16 cellular contexts compared by ENCODE assay signal in the genomic region with DNA sequence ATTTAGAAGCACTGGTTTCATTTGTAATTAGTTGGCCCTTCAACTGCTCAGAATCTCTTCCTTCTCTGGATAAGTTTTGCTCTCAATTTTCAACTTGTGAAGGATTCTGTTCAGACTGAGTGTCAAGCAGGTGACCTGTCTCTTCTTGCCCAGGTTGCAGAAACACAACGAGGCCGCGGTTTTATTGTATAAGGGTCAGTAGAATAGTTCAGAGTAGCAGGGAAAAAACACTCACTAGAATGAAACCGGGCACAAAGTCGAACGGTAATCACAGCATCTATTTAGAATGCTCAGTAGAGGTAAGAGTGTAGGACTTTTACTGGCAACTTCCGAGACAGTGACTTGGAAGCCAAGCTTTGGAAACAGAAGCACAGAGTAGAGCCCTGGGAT. TPM values are rescaled to one million over a fixed set of nuclear protein-coding genes. Genes with fewer than 3 reads are reported as not detected.
A peak's percentile ranks its signal among the peaks of the same experiment; 100 is the strongest.
DNase-seq lines count a peak whose midpoint lies in the region; ATAC-seq, FAIRE-seq and TF ChIP-seq lines count a peak whose summit lies in the region.
"Had no signal": no experiment of that assay in that cellular context is flagged by ENCODE, and none has a peak within 500 bp of the region (broad histone marks: within the 10 kb centered on the region; RNA-seq: fewer than 3 reads in every experiment).

No MANE protein-coding gene starts in this region.

- H3K79me2 ChIP-seq in GM23338 (replicated peaks; ENCODE audit: insufficient read depth): no peaks in the 10 kb centered on the region

- peak overlapping the region; percentile 87 for H2AFZ ChIP-seq in GM23338

- H3K9me2 ChIP-seq in GM23338 (ENCODE audit: insufficient read depth): no peaks in the 10 kb centered on the region; the same call in 1 of the 2 replicates

- no peak overlapping the region for H3K4me2 ChIP-seq in GM23338
- H3K4me2 ChIP-seq: BLaER1 had no signal

- FAIRE-seq in GM12892 (lab: Jason Lieb, UNC): no peak
- FAIRE-seq: GM18507 had no signal

- H3K36me3 Mint-ChIP-seq in GM23338 (ENCODE audit: low read depth): no peaks in the 10 kb centered on the region; the same call in 2 of the 3 replicates
- no peaks in the 10 kb centered on the region for H3K36me3 Mint-ChIP-seq in dendritic cell treated with granulocyte-macrophage colony-stimulating factor and Interleukin-4, amounts not matched to agents 40 ng/mL and 50 ng/mL, for 4 days (ENCODE audit: low read depth)
- no peaks in the 10 kb centered on the region for H3K36me3 Mint-ChIP-seq in activated CD8-positive, alpha-beta T cell treated with anti-CD3 and anti-CD28 coated beads, Interleukin-2, amount 10 ng/mL, durations not matched to agents 7 days and 5 days (ENCODE audit: low read depth)
- H3K36me3 Mint-ChIP-seq: CD4-positive, CD25-positive, alpha-beta regulatory T cell had no signal

- no peaks in the 10 kb centered on the region for H4K20me1 ChIP-seq in GM23338 (replicated peaks; ENCODE audit: insufficient read depth)
- H4K20me1 ChIP-seq: BLaER1 had no signal

- POLR2A ChIA-PET in activated CD8-positive, alpha-beta T cell treated with anti-CD3 and anti-CD28 coated beads, Interleukin-2, amount 10 ng/mL, durations not matched to agents 7 days and 5 days (lab: Charles Lee): no interaction called here

- intact Hi-C loops in heart left ventricle (cut with DNase I): loop anchor here in 1 of 10 donors (2.0 kb wide), 1 partner anchor 31 kb away; no protein-coding TSS in a partner anchor
- intact Hi-C loops in left cardiac atrium (cut with DNase I): no loop called here
- intact Hi-C loops in dendritic cell treated with granulocyte-macrophage colony-stimulating factor and Interleukin-4, amounts not matched to agents 40 ng/mL and 50 ng/mL, for 4 days (cut with micrococcal nuclease): no loop called here
- intact Hi-C loops in mucosa of descending colon (cut with DNase I, micrococcal nuclease): no loop called here

- TF ChIP-seq POLR2A in heart left ventricle (IDR thresholded peaks at IDR 0.05) (no peak), GM12892 (IDR thresholded peaks at IDR 0.05; ENCODE audit: low read depth, low read length) (no peak)

- WGBS in heart left ventricle, 4 donors: 90 to 93% (median 93%) methylated on average over 7 of the region's 7 CpGs

- H3K9me3 ChIP-seq in heart left ventricle (no peaks in the 10 kb centered on the region), mucosa of descending colon (no peaks in the 10 kb centered on the region)

- H3K4me1 ChIP-seq in heart left ventricle: peaks cover 0 to 40% (median 16%) of the 10 kb centered on the region in 12 donors
- H3K4me1 ChIP-seq in GM23338 (ENCODE audit: insufficient read depth): no peaks in the 10 kb centered on the region
- H3K4me1 ChIP-seq in mucosa of descending colon (ENCODE audit: low read depth): peaks cover 3% of the 10 kb centered on the region
- H3K4me1 ChIP-seq: BLaER1 had no signal

- H3K36me3 ChIP-seq in heart left ventricle (no peaks in the 10 kb centered on the region), GM23338 (ENCODE audit: insufficient read depth) (no peaks in the 10 kb centered on the region), mucosa of descending colon (ENCODE audit: low read depth) (no peaks in the 10 kb centered on the region)
- H3K36me3 ChIP-seq: BLaER1 had no signal

- H3K27me3 ChIP-seq in heart left ventricle (no peaks in the 10 kb centered on the region), GM23338 (ENCODE audit: insufficient read depth) (no peaks in the 10 kb centered on the region)
- H3K27me3 ChIP-seq: BLaER1 had no signal

- TF ChIP-seq CTCF in heart left ventricle (IDR thresholded peaks at IDR 0.05) (no peak), GM23338 (conservative IDR thresholded peaks at IDR 0.05; ENCODE audit: low read depth in 2 of 2) (no peak), mucosa of descending colon (IDR thresholded peaks at IDR 0.05) (no peak)

- H3K4me1 Mint-ChIP-seq in GM23338: no peaks in the 10 kb centered on the region
- peaks cover 12% of the 10 kb centered on the region for H3K4me1 Mint-ChIP-seq in dendritic cell treated with granulocyte-macrophage colony-stimulating factor and Interleukin-4, amounts not matched to agents 40 ng/mL and 50 ng/mL, for 4 days (ENCODE audit: low read depth)
- H3K4me1 Mint-ChIP-seq in activated CD8-positive, alpha-beta T cell treated with anti-CD3 and anti-CD28 coated beads, Interleukin-2, amount 10 ng/mL, durations not matched to agents 7 days and 5 days (ENCODE audit: low read depth): peaks cover 2% of the 10 kb centered on the region
- H3K4me1 Mint-ChIP-seq: CD4-positive, CD25-positive, alpha-beta regulatory T cell had no signal

- H3K9me3 Mint-ChIP-seq in GM23338: peaks cover 2% of the 10 kb centered on the region; the same call in 1 of the 3 replicates
- no peaks in the 10 kb centered on the region for H3K9me3 Mint-ChIP-seq in dendritic cell treated with granulocyte-macrophage colony-stimulating factor and Interleukin-4, amounts not matched to agents 40 ng/mL and 50 ng/mL, for 4 days
- no peaks in the 10 kb centered on the region for H3K9me3 Mint-ChIP-seq in activated CD8-positive, alpha-beta T cell treated with anti-CD3 and anti-CD28 coated beads, Interleukin-2, amount 10 ng/mL, durations not matched to agents 7 days and 5 days (ENCODE audit: insufficient read depth)

- no peak overlapping the region for H3K4me3 ChIP-seq in heart left ventricle
- no peak overlapping the region for H3K4me3 ChIP-seq in GM23338
- H3K4me3 ChIP-seq in mucosa of descending colon: no peak overlapping the region
- H3K4me3 ChIP-seq: BLaER1 had no signal

- ATAC-seq in heart left ventricle: no peak
- no peak for ATAC-seq in left cardiac atrium
- no peak for ATAC-seq in GM23338
- ATAC-seq in mucosa of descending colon: peak; percentile 36
- no peak for ATAC-seq in activated CD8-positive, alpha-beta T cell treated with anti-CD3 and anti-CD28 coated beads, Interleukin-2, amount 10 ng/mL, durations not matched to agents 7 days and 5 days

- no peak overlapping the region for H3K4me3 Mint-ChIP-seq in GM23338
- no peak overlapping the region for H3K4me3 Mint-ChIP-seq in dendritic cell treated with granulocyte-macrophage colony-stimulating factor and Interleukin-4, amounts not matched to agents 40 ng/mL and 50 ng/mL, for 4 days
- H3K4me3 Mint-ChIP-seq in activated CD8-positive, alpha-beta T cell treated with anti-CD3 and anti-CD28 coated beads, Interleukin-2, amount 10 ng/mL, durations not matched to agents 7 days and 5 days: no peak overlapping the region
- H3K4me3 Mint-ChIP-seq: CD4-positive, CD25-positive, alpha-beta regulatory T cell had no signal

- H3K27ac ChIP-seq in heart left ventricle (peak overlapping the region in 11 of 12 donors; percentile 8 to 72 (median 44)), GM23338 (ENCODE audit: low read depth) (no peak overlapping the region)
- H3K27ac ChIP-seq: BLaER1 had no signal

- H3K27ac Mint-ChIP-seq in GM23338: no peak overlapping the region
- peak overlapping the region; percentile 49 for H3K27ac Mint-ChIP-seq in dendritic cell treated with granulocyte-macrophage colony-stimulating factor and Interleukin-4, amounts not matched to agents 40 ng/mL and 50 ng/mL, for 4 days
- no peak overlapping the region for H3K27ac Mint-ChIP-seq in activated CD8-positive, alpha-beta T cell treated with anti-CD3 and anti-CD28 coated beads, Interleukin-2, amount 10 ng/mL, durations not matched to agents 7 days and 5 days
- H3K27ac Mint-ChIP-seq: CD4-positive, CD25-positive, alpha-beta regulatory T cell had no signal

- DNase-seq in heart left ventricle (no peak), left cardiac atrium (no peak), GM23338 (ENCODE audit: low spot score) (no peak), mucosa of descending colon (no peak), GM12892 (ENCODE audit: insufficient read length) (no peak), GM03348 (ENCODE audit: low spot score) (no peak)
- no peak for DNase-seq in activated CD8-positive, alpha-beta T cell treated with anti-CD3 and anti-CD28 coated beads, Interleukin-2, amount 10 ng/mL, durations not matched to agents 7 days and 5 days
- DNase-seq: 8988T; AML-193; CD4-positive, CD25-positive, alpha-beta regulatory T cell; DMS53; GF-D8; H7 had no signal

- no peaks in the 10 kb centered on the region for H3F3A ChIP-seq in GM23338 (replicated peaks; ENCODE audit: low read depth)

- no peaks in the 10 kb centered on the region for H3K27me3 Mint-ChIP-seq in GM23338 (ENCODE audit: insufficient read depth, low read depth, poor library complexity)
- H3K27me3 Mint-ChIP-seq in dendritic cell treated with granulocyte-macrophage colony-stimulating factor and Interleukin-4, amounts not matched to agents 40 ng/mL and 50 ng/mL, for 4 days: peaks cover 5% of the 10 kb centered on the region
- peaks cover 15% of the 10 kb centered on the region for H3K27me3 Mint-ChIP-seq in activated CD8-positive, alpha-beta T cell treated with anti-CD3 and anti-CD28 coated beads, Interleukin-2, amount 10 ng/mL, durations not matched to agents 7 days and 5 days (ENCODE audit: low read depth)

- CTCF ChIA-PET in activated CD8-positive, alpha-beta T cell treated with anti-CD3 and anti-CD28 coated beads, Interleukin-2, amount 10 ng/mL, durations not matched to agents 7 days and 5 days (lab: Charles Lee): no interaction called here

TF ChIP-seq in GM23338, 12 proteins besides CTCF, POLR2A, EP300 and RAD21 (continues in another document):
- TF ChIP-seq, protein P1, sequence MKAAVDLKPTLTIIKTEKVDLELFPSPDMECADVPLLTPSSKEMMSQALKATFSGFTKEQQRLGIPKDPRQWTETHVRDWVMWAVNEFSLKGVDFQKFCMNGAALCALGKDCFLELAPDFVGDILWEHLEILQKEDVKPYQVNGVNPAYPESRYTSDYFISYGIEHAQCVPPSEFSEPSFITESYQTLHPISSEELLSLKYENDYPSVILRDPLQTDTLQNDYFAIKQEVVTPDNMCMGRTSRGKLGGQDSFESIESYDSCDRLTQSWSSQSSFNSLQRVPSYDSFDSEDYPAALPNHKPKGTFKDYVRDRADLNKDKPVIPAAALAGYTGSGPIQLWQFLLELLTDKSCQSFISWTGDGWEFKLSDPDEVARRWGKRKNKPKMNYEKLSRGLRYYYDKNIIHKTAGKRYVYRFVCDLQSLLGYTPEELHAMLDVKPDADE (IDR thresholded peaks at IDR 0.05): no peak

RNA-seq across cellular contexts. Expression of a gene that starts 17.9 kb away (rescaled TPM):
- 10 to 100 TPM; 25.0 to 65.8 (median 41.9) TPM for total RNA-seq in heart left ventricle
- 10 to 100 TPM; 16.2 to 41.5 TPM for polyA plus RNA-seq in heart left ventricle
- total RNA-seq in left cardiac atrium: 10 to 100 TPM; 59.3 to 78.3 TPM
- total RNA-seq in GM23338 (2014; rRNA removed; shearing (Covaris generic)): 12.8 and 13.1 TPM in 2 replicates
- polyA plus RNA-seq in GM23338 (2016; fragmentation: Nextera tagmentation; extraction: Ambion mirVana): 4.1 and 4.9 TPM in 2 replicates
- total RNA-seq in mucosa of descending colon: 10 to 100 TPM; 10.4 to 22.4 (median 13.2) TPM
- polyA plus RNA-seq in GM12892 (2012; ENCODE audit: missing spikeins): 11.2 TPM
- 1 to 10 TPM; 8.0 to 8.7 TPM for total RNA-seq in activated CD8-positive, alpha-beta T cell treated with anti-CD3 and anti-CD28 coated beads, Interleukin-2, amount 10 ng/mL, durations not matched to agents 7 days and 5 days
